ENCODE assay signal across 35 cellular contexts in the genomic region with DNA sequence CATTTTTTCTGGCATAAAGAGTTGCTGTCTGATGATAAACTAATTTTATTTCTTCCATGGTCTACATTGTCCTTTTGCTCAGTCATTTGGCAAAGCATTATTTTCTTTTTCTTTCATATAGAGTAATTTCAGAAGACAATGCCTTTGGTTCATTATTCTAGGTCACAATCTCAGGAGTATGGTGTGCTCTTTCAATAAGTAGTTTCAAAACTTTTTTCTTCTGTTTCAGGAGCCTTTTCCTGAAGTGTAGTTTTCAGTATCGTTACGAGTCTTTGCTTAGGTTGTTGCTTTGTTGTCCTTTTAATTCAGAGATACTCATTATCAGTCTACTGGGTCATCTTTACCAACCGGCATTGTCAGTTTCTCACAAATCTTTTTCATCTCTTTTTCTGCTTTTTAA.
"Had no signal": no experiment of that assay in that cellular context is flagged by ENCODE, and none has a peak within 500 bp of the region (broad histone marks: within the 10 kb centered on the region; RNA-seq: fewer than 3 reads in every experiment).

No MANE protein-coding gene starts in this region.

- H3K4me3 ChIP-seq: MG63 had no signal

- H3K27ac ChIP-seq: KMS-11 had no signal

- H3K9ac ChIP-seq: KMS-11 had no signal

- H3K36me3 ChIP-seq: MG63 had no signal

- DNase-seq: Karpas-422, Kasumi-1, KG1, MG63, MV-4-11, NCI-H1048, NCI-H1092, NCI-H1092 treated with DMSO at 0.1 percent for 48 hours, NCI-H1105, NCI-H1105 treated with DMSO at 0.1 percent for 48 hours, NCI-H1417, NCI-H1417 treated with DMSO at 0.1 percent for 48 hours, NCI-H1436, NCI-H1436 treated with DMSO at 0.1 percent for 48 hours, NCI-H146, NCI-H1694, NCI-H1694 treated with DMSO at 0.1 percent for 48 hours, NCI-H187, NCI-H187 treated with DMSO at 0.1 percent for 48 hours, NCI-H1930, NCI-H2029, NCI-H2029 treated with DMSO at 0.1 percent for 48 hours, NCI-H2081, NCI-H2081 treated with DMSO at 0.1 percent for 48 hours, NCI-H2107, NCI-H2171, NCI-H2171 treated with DMSO at 0.1 percent for 48 hours, NCI-H2227 treated with DMSO at 0.1 percent for 48 hours, NCI-H226, NCI-H345, NCI-H446, NCI-H446 treated with DMSO at 0.1 percent for 48 hours, NCI-H510A, NCI-H510A treated with DMSO at 0.1 percent for 48 hours had no signal

- H3K9me3 ChIP-seq: MG63 had no signal

- H3K4me2 ChIP-seq: KMS-11 had no signal

- H3K27me3 ChIP-seq: MG63 had no signal
